In genomic region chr5:123035320-123035949, GRCh38 we compare ENCODE assay signal across 8 cellular contexts.
DNase-seq lines count a peak whose midpoint lies in the region; ATAC-seq and TF ChIP-seq lines count a peak whose summit lies in the region.

No MANE protein-coding gene starts in this region.

- H3K27ac Mint-ChIP-seq in stimulated activated effector memory CD8-positive, alpha-beta T cell treated with anti-CD3 and anti-CD28 coated beads, Interleukin-12 subunit alpha, Interleukin-12 subunit beta, amount 100 ng/mL, for 72 hours: no peak overlapping the region

- H3K9me3 Mint-ChIP-seq in stimulated activated effector memory CD8-positive, alpha-beta T cell treated with anti-CD3 and anti-CD28 coated beads, Interleukin-12 subunit alpha, Interleukin-12 subunit beta, amount 100 ng/mL, for 72 hours: no peaks in the 10 kb centered on the region

- H3K36me3 Mint-ChIP-seq in stimulated activated effector memory CD8-positive, alpha-beta T cell treated with anti-CD3 and anti-CD28 coated beads, Interleukin-12 subunit alpha, Interleukin-12 subunit beta, amount 100 ng/mL, for 72 hours: no peaks in the 10 kb centered on the region

- DNase-seq in NCI-H69 (lab: John Stamatoyannopoulos, UW): peak; percentile 79
- peak; percentile 27 to 48 for DNase-seq in T47D (ENCODE audit: low read depth in 1 of 2, low spot score in 1 of 2)
- peak; percentile 83 for DNase-seq in islet precursor cell
- no peak for DNase-seq in stimulated activated effector memory CD8-positive, alpha-beta T cell treated with anti-CD3 and anti-CD28 coated beads, Interleukin-12 subunit alpha, Interleukin-12 subunit beta, amount 100 ng/mL, for 72 hours (ENCODE audit: low spot score in 2 of 2)
- no peak for DNase-seq in GF-D8 (lab: John Stamatoyannopoulos, UW)

- no peak for TF ChIP-seq CTCF in C4-2B (conservative IDR thresholded peaks at IDR 0.05)

- peak overlapping the region; percentile 56 for H3K4me3 Mint-ChIP-seq in stimulated activated effector memory CD8-positive, alpha-beta T cell treated with anti-CD3 and anti-CD28 coated beads, Interleukin-12 subunit alpha, Interleukin-12 subunit beta, amount 100 ng/mL, for 72 hours

- no peak for TF ChIP-seq POLR2A in GM18505 (IDR thresholded peaks at IDR 0.05; ENCODE audit: borderline replicate concordance, extremely low read depth, insufficient read depth, insufficient read length)

- in situ Hi-C loops in T47D (cut with HindIII; ENCODE audit: low pct_unique_long_range_greater_than_20kb, low sequenced_read_pairs): no loop called here

- ATAC-seq in GM19372 (IDR thresholded peaks at IDR 0.05; ENCODE audit: low read depth, unreplicated experiment) (peak; percentile 44), GM18505 (IDR thresholded peaks at IDR 0.05; ENCODE audit: unreplicated experiment) (no peak)
- peak; percentile 41 for ATAC-seq in stimulated activated effector memory CD8-positive, alpha-beta T cell treated with anti-CD3 and anti-CD28 coated beads, Interleukin-12 subunit alpha, Interleukin-12 subunit beta, amount 100 ng/mL, for 72 hours

- peaks cover 13% of the 10 kb centered on the region for H3K4me1 Mint-ChIP-seq in stimulated activated effector memory CD8-positive, alpha-beta T cell treated with anti-CD3 and anti-CD28 coated beads, Interleukin-12 subunit alpha, Interleukin-12 subunit beta, amount 100 ng/mL, for 72 hours

- H3K27ac ChIP-seq in C4-2B: peak overlapping the region; percentile 81

Comparison
In these comparisons a context has a peak if more than half of its experiments do, and no peak if none do; other contexts are left out.
1. DNase-seq: peak in NCI-H69 (single experiment), T47D (2 of 2) and islet precursor cell (single experiment); none in stimulated activated effector memory CD8-positive, alpha-beta T cell treated with anti-CD3 and anti-CD28 coated beads, Interleukin-12 subunit alpha, Interleukin-12 subunit beta, amount 100 ng/mL, for 72 hours (0 of 2) and GF-D8 (single experiment).